8 cellular contexts compared by ENCODE assay signal in the genomic region with DNA sequence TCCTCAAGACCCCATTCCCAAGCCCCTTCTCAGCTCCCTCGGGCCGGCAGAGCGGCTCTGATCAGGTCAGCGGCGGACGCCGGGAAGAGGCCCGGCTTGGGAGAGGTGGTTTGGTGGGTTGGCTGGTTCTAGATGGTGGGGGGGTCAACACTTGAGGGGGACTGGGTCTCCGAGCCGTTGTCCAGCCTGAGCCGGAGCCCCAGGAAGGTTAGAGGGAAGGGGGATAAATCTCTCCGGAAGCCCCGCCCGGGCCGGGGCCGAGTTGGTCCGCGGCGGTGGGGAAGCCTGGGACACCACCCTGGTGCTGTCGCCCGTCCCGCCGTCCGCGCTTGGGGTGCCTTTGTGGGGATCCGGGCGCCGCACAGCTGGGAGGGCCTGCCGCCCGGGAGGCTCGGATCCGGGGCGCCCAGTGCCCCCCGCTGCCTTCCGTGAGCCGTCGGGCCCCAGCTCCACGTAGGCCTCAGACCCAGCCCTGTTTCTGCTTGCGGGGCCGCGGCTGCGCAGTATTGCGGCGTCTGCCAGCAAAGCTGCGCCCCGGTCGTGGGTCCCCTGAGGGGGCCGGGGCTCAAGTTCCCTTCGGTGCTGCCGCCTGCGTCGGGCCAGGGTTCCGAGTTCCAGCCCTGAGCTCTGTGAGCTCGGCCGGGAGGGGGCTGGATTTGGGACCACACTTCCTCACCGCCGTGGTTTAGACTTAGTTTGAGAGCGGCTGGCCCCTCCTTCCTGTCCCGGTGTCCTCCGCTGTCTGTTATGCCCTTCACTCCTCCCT. TPM values are rescaled to one million over a fixed set of nuclear protein-coding genes. Genes with fewer than 3 reads are reported as not detected.
A peak's percentile ranks its signal among the peaks of the same experiment; 100 is the strongest.
DNase-seq lines count a peak whose midpoint lies in the region; ATAC-seq, FAIRE-seq and TF ChIP-seq lines count a peak whose summit lies in the region.

No MANE protein-coding gene starts in this region.

- H3K36me3 ChIP-seq in breast epithelium (no peaks in the 10 kb centered on the region), keratinocyte (ENCODE audit: control insufficient read depth in 2 of 2, extremely low read depth in 1 of 2, insufficient read depth in 2 of 2, low read length in 2 of 2) (peaks cover 7 to 13% of the 10 kb centered on the region in 2 experiments)

- H3K9me1 ChIP-seq in keratinocyte (ENCODE audit: control insufficient read depth, extremely low read depth, insufficient read depth, low read length) = peaks cover 3% of the 10 kb centered on the region

- H3K79me2 ChIP-seq in keratinocyte (ENCODE audit: control insufficient read depth, insufficient read depth, low read length) = peaks cover 47% of the 10 kb centered on the region

- TF ChIP-seq CTCF in breast epithelium (IDR thresholded peaks at IDR 0.05) (no peak), keratinocyte (optimal IDR thresholded peaks at IDR 0.05 in 1 of 3, IDR thresholded peaks at IDR 0.05 in 1 of 3, conservative IDR thresholded peaks at IDR 0.05 in 1 of 3; ENCODE audit: extremely low read depth in 1 of 3, insufficient read depth in 2 of 3, low read length in 3 of 3) (no peak)

- peak overlapping the region; percentile 92 to 99 (median 94) for H3K4me3 ChIP-seq in breast epithelium
- peak overlapping the region; percentile 66 to 96 (median 91) for H3K4me3 ChIP-seq in keratinocyte (ENCODE audit: control insufficient read depth in 2 of 3, extremely low read depth in 1 of 3, insufficient read depth in 2 of 3, low read depth in 1 of 3, low read length in 3 of 3)

- peak; percentile 39 for TF ChIP-seq POLR2A in breast epithelium (IDR thresholded peaks at IDR 0.05)

- no peak for FAIRE-seq in keratinocyte (lab: Jason Lieb, UNC)

- H3K4me1 ChIP-seq in breast epithelium = peaks cover 0 to 10% of the 10 kb centered on the region in 2 donors
- peaks cover 20% of the 10 kb centered on the region for H3K4me1 ChIP-seq in keratinocyte (ENCODE audit: control insufficient read depth, extremely low read depth, insufficient read depth, low read length)

- H3K27me3 ChIP-seq in breast epithelium (no peaks in the 10 kb centered on the region), keratinocyte (ENCODE audit: control insufficient read depth, extremely low read depth, insufficient read depth, low read length) (no peaks in the 10 kb centered on the region)

- H3K9ac ChIP-seq in keratinocyte (ENCODE audit: control insufficient read depth, extremely low read depth, insufficient read depth, low read length) = peak overlapping the region; percentile 98

- peak overlapping the region; percentile 89 for H2AFZ ChIP-seq in keratinocyte (ENCODE audit: control insufficient read depth, low read length)

- no peaks in the 10 kb centered on the region for H3K9me3 ChIP-seq in breast epithelium
- H3K9me3 ChIP-seq in keratinocyte (ENCODE audit: control insufficient read depth, low read depth, low read length) = peaks cover 2% of the 10 kb centered on the region

- dilution Hi-C loops in keratinocyte (cut with MboI; ENCODE audit: extremely low pct_ligation_motif_present, low sequenced_read_pairs) = no loop called here

- DNase-seq in breast epithelium (ENCODE audit: low spot score in 2 of 2) (peak in 1 of 2 donors; percentile 59), keratinocyte (ENCODE audit: low read depth, low spot score) (no peak), inferior parietal cortex (ENCODE audit: extremely low spot score) (no peak), DMS79 treated with DMSO at 0.1 percent for 48 hours (lab: John Stamatoyannopoulos, UW) (no peak)
- DNase-seq in stimulated activated CD4-positive, alpha-beta T cell treated with anti-CD3 and anti-CD28 coated beads, Interleukin-1b, Interleukin-23, amount 100 ng/mL, for 4 hours (ENCODE audit: low read depth in 2 of 2) = peak; percentile 56 to 70

- H3K27ac ChIP-seq in breast epithelium (peak overlapping the region; percentile 99 to 100), keratinocyte (ENCODE audit: control insufficient read depth, insufficient read depth, low read length) (peak overlapping the region; percentile 94)

- no peaks in the 10 kb centered on the region for H4K20me1 ChIP-seq in keratinocyte (ENCODE audit: control insufficient read depth, extremely low read depth, insufficient read depth, low read length)

- H3K4me2 ChIP-seq in keratinocyte (ENCODE audit: control insufficient read depth, extremely low read depth, insufficient read depth, low read depth, low read length) = peak overlapping the region; percentile 93

- ATAC-seq in GM18511 (IDR thresholded peaks at IDR 0.05; ENCODE audit: unreplicated experiment) (peak; percentile 59), HG02938 (IDR thresholded peaks at IDR 0.05; ENCODE audit: unreplicated experiment) (peak; percentile 52), SK-N-SH treated with all-trans-retinoic acid at 6 μM for 48 hours (peak; percentile 79)

- intact Hi-C loops in breast epithelium (cut with DNase I; ENCODE audit: low total_unique reads) = no loop called here

TF ChIP-seq in SK-N-SH treated with all-trans-retinoic acid at 6 μM for 48 hours, 23 proteins besides CTCF, POLR2A, EP300 and RAD21:
- TF ChIP-seq GLIS3 (CRISPR knock-in tag; IDR thresholded peaks at IDR 0.05) (no peak), OSR1 (CRISPR knock-in tag; IDR thresholded peaks at IDR 0.05) (no peak), ZFP3 (CRISPR knock-in tag; IDR thresholded peaks at IDR 0.05) (0 out of 2 replicates have a peak, but pooled peaks have one; percentile 46)
TF ChIP-seq in SK-N-SH treated with all-trans-retinoic acid at 6 μM for 48 hours: peak in this region for 1.

RNA-seq across cellular contexts. Expression of a gene that starts 0.6 kb away (rescaled TPM):
- total RNA-seq in breast epithelium = 10 to 100 TPM; 12.8 to 18.6 (median 18.4) TPM
- 4.3 to 7.7 TPM (median 7.5 TPM) in 3 replicates for polyA plus RNA-seq in keratinocyte
- polyA plus RNA-seq in keratinocyte (2011; ENCODE audit: low read depth) = 3.3 TPM
- polyA plus RNA-seq in keratinocyte (2011; cell fraction: cytosol; rRNA removed) = 2.4 and 3.4 TPM in 2 replicates
- 20.3 and 23.5 TPM in 2 replicates for polyA plus RNA-seq in keratinocyte (2011; cell fraction: nucleus; rRNA removed)
- polyA plus RNA-seq in keratinocyte (2012; ENCODE audit: low replicate concordance) = 4.2 and 5.7 TPM in 2 replicates
- polyA minus RNA-seq in keratinocyte = 1.9 to 12.9 TPM (median 3.9 TPM) in 3 replicates
- polyA minus RNA-seq in keratinocyte (2011; cell fraction: cytosol; rRNA and poly(A)+ RNA removed) = 5.4 TPM
- 3.5 and 7.0 TPM in 2 replicates for polyA minus RNA-seq in keratinocyte (2011; cell fraction: nucleus; rRNA and poly(A)+ RNA removed)

RNA-seq across cellular contexts. Expression of a gene that starts 17.8 kb away (rescaled TPM):
- total RNA-seq in breast epithelium = 1,000 to 10,000 TPM; 2,096 to 2,842 (median 2,553) TPM
- 3,291 to 4,197 TPM (median 3,883 TPM) in 3 replicates for polyA plus RNA-seq in keratinocyte
- 6,866 TPM for polyA plus RNA-seq in keratinocyte (2011; ENCODE audit: low read depth)
- 3,208 and 4,094 TPM in 2 replicates for polyA plus RNA-seq in keratinocyte (2011; cell fraction: cytosol; rRNA removed)
- polyA plus RNA-seq in keratinocyte (2011; cell fraction: nucleus; rRNA removed) = 1,292 and 1,405 TPM in 2 replicates
- polyA plus RNA-seq in keratinocyte (2012; ENCODE audit: low replicate concordance) = 2,997 and 3,266 TPM in 2 replicates
- 6,396 to 10,268 TPM (median 9,173 TPM) in 3 replicates for polyA minus RNA-seq in keratinocyte
- 5,229 TPM for polyA minus RNA-seq in keratinocyte (2011; cell fraction: cytosol; rRNA and poly(A)+ RNA removed)
- polyA minus RNA-seq in keratinocyte (2011; cell fraction: nucleus; rRNA and poly(A)+ RNA removed) = 1,104 and 1,134 TPM in 2 replicates

RNA-seq across cellular contexts. Expression of a gene that starts 38.4 kb away (rescaled TPM):
- 10 to 100 TPM; 14.1 to 16.0 (median 15.1) TPM for total RNA-seq in breast epithelium
- 11.8 to 14.1 TPM (median 13.4 TPM) in 3 replicates for polyA plus RNA-seq in keratinocyte
- polyA plus RNA-seq in keratinocyte (2011; ENCODE audit: low read depth) = 6.8 TPM
- polyA plus RNA-seq in keratinocyte (2011; cell fraction: cytosol; rRNA removed) = 9.2 and 12.8 TPM in 2 replicates
- 40.3 and 44.3 TPM in 2 replicates for polyA plus RNA-seq in keratinocyte (2011; cell fraction: nucleus; rRNA removed)
- polyA plus RNA-seq in keratinocyte (2012; ENCODE audit: low replicate concordance) = 12.2 and 19.8 TPM in 2 replicates
- polyA minus RNA-seq in keratinocyte = 5.2 to 10.3 TPM (median 5.3 TPM) in 3 replicates
- polyA minus RNA-seq in keratinocyte (2011; cell fraction: cytosol; rRNA and poly(A)+ RNA removed) = 12.5 TPM
- polyA minus RNA-seq in keratinocyte (2011; cell fraction: nucleus; rRNA and poly(A)+ RNA removed) = 11.0 and 11.1 TPM in 2 replicates

RNA-seq across cellular contexts. Expression of a gene that starts 56.5 kb away (rescaled TPM):
- 1 to 10 TPM in 2 of 3 donors, under 1 TPM in 1; 0.29 to 5.4 (median 5.2) TPM for total RNA-seq in breast epithelium
- polyA plus RNA-seq in keratinocyte = 21.7 to 27.6 TPM (median 22.4 TPM) in 3 replicates
- polyA plus RNA-seq in keratinocyte (2011; ENCODE audit: low read depth) = 8.8 TPM
- 20.1 and 22.0 TPM in 2 replicates for polyA plus RNA-seq in keratinocyte (2011; cell fraction: cytosol; rRNA removed)
- 28.5 and 29.7 TPM in 2 replicates for polyA plus RNA-seq in keratinocyte (2011; cell fraction: nucleus; rRNA removed)
- 16.7 and 25.6 TPM in 2 replicates for polyA plus RNA-seq in keratinocyte (2012; ENCODE audit: low replicate concordance)
- 7.2 to 10.6 TPM (median 8.1 TPM) in 3 replicates for polyA minus RNA-seq in keratinocyte
- polyA minus RNA-seq in keratinocyte (2011; cell fraction: cytosol; rRNA and poly(A)+ RNA removed) = 15.7 TPM
- 7.7 and 9.9 TPM in 2 replicates for polyA minus RNA-seq in keratinocyte (2011; cell fraction: nucleus; rRNA and poly(A)+ RNA removed)

Comparison
In these comparisons a context has a peak if more than half of its experiments do, and no peak if none do; other contexts are left out.
1. DNase-seq: peak in stimulated activated CD4-positive, alpha-beta T cell treated with anti-CD3 and anti-CD28 coated beads, Interleukin-1b, Interleukin-23, amount 100 ng/mL, for 4 hours (2 of 2); none in keratinocyte (single experiment), inferior parietal cortex (single experiment) and DMS79 treated with DMSO at 0.1 percent for 48 hours (single experiment).
2. Peak in every context shown above with its lines, with median percentiles within 50 percentile points of each other: ATAC-seq.